1 cellular context compared by ENCODE assay signal in the genomic region with DNA sequence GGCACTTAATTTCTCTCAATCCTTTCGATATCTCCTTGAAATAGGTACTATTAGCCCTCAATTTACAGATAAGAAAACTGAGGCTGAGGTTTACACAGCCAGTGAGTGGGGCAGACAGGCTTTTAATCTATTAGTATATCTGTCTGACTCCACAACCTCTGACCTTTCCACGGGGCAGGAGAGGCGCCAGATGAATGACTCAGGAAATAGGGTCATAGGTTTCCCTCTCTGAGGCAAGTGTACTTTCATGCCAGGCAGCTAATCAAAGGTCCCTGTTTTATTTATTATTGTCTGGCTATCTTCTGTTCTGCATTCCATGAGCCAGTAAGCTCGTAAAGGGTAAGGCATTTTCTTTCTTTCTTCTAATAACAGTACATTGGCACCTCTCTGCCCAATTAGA.
TF ChIP-seq lines count a peak whose summit lies in the region.

No MANE protein-coding gene starts in this region.

TF ChIP-seq in liver, 16 proteins besides CTCF, POLR2A, EP300 and RAD21 (continued from another document):
- TF ChIP-seq, protein P1, sequence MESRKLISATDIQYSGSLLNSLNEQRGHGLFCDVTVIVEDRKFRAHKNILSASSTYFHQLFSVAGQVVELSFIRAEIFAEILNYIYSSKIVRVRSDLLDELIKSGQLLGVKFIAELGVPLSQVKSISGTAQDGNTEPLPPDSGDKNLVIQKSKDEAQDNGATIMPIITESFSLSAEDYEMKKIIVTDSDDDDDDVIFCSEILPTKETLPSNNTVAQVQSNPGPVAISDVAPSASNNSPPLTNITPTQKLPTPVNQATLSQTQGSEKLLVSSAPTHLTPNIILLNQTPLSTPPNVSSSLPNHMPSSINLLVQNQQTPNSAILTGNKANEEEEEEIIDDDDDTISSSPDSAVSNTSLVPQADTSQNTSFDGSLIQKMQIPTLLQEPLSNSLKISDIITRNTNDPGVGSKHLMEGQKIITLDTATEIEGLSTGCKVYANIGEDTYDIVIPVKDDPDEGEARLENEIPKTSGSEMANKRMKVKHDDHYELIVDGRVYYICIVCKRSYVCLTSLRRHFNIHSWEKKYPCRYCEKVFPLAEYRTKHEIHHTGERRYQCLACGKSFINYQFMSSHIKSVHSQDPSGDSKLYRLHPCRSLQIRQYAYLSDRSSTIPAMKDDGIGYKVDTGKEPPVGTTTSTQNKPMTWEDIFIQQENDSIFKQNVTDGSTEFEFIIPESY (IDR thresholded peaks at IDR 0.05): peak; percentile 69
- TF ChIP-seq GABPA (IDR thresholded peaks at IDR 0.05 in 1 of 2, conservative IDR thresholded peaks at IDR 0.05 in 1 of 2): peak in 1 of 2 donors; percentile 41
- TF ChIP-seq, protein P2, sequence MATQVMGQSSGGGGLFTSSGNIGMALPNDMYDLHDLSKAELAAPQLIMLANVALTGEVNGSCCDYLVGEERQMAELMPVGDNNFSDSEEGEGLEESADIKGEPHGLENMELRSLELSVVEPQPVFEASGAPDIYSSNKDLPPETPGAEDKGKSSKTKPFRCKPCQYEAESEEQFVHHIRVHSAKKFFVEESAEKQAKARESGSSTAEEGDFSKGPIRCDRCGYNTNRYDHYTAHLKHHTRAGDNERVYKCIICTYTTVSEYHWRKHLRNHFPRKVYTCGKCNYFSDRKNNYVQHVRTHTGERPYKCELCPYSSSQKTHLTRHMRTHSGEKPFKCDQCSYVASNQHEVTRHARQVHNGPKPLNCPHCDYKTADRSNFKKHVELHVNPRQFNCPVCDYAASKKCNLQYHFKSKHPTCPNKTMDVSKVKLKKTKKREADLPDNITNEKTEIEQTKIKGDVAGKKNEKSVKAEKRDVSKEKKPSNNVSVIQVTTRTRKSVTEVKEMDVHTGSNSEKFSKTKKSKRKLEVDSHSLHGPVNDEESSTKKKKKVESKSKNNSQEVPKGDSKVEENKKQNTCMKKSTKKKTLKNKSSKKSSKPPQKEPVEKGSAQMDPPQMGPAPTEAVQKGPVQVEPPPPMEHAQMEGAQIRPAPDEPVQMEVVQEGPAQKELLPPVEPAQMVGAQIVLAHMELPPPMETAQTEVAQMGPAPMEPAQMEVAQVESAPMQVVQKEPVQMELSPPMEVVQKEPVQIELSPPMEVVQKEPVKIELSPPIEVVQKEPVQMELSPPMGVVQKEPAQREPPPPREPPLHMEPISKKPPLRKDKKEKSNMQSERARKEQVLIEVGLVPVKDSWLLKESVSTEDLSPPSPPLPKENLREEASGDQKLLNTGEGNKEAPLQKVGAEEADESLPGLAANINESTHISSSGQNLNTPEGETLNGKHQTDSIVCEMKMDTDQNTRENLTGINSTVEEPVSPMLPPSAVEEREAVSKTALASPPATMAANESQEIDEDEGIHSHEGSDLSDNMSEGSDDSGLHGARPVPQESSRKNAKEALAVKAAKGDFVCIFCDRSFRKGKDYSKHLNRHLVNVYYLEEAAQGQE (IDR thresholded peaks at IDR 0.05): no peak
- TF ChIP-seq, protein P3, sequence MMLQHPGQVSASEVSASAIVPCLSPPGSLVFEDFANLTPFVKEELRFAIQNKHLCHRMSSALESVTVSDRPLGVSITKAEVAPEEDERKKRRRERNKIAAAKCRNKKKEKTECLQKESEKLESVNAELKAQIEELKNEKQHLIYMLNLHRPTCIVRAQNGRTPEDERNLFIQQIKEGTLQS (IDR thresholded peaks at IDR 0.05): peak; percentile 86
- TF ChIP-seq HNF4A (conservative IDR thresholded peaks at IDR 0.05): peak; percentile 85 to 91
TF ChIP-seq in liver: peak in this region for 12.
